15 cellular contexts compared by ENCODE assay signal in genomic region chr9:130698514-130698913, GRCh38. TPM values are rescaled to one million over a fixed set of nuclear protein-coding genes. Genes with fewer than 3 reads are reported as not detected.
DNase-seq lines count a peak whose midpoint lies in the region; ATAC-seq and TF ChIP-seq lines count a peak whose summit lies in the region.
"Had no signal": no experiment of that assay in that cellular context is flagged by ENCODE, and none has a peak within 500 bp of the region (broad histone marks: within the 10 kb centered on the region; RNA-seq: fewer than 3 reads in every experiment).

No MANE protein-coding gene starts in this region.

- no peak overlapping the region for H3K9ac ChIP-seq in IMR-90 (ENCODE audit: low read depth, low read length)

- TF ChIP-seq RAD21 in IMR-90 (IDR thresholded peaks at IDR 0.05; ENCODE audit: low read length) = no peak

- H4K20me1 ChIP-seq in IMR-90 (ENCODE audit: insufficient read depth, low read length) = peaks cover 40% of the 10 kb centered on the region

- H2AFZ ChIP-seq in IMR-90 (replicated peaks; ENCODE audit: low read length, poor library complexity) = no peak overlapping the region

- no peak for DNase-seq in CD4-positive, CD25-positive, alpha-beta regulatory T cell
- DNase-seq in IMR-90 (peak; percentile 37), amniotic epithelial cell (ENCODE audit: low read depth) (peak; percentile 57), right lobe of liver (peak; percentile 42 to 68 (median 65)), omental fat pad (ENCODE audit: low spot score) (no peak), midbrain (lab: John Stamatoyannopoulos, UW) (no peak)
- no peak for DNase-seq in stimulated activated CD4-positive, alpha-beta T cell treated with anti-CD3 and anti-CD28 coated beads, Interleukin-4, amount 100 ng/mL, for 24 hours
- DNase-seq: AML-193, DMS 273 treated with DMSO at 0.1 percent for 48 hours, foreskin keratinocyte, NCI-H1930, NCI-H524 had no signal

- peak overlapping the region in 2 of 3 donors; percentile 47 to 63 for H3K27ac Mint-ChIP-seq in CD4-positive, CD25-positive, alpha-beta regulatory T cell
- H3K27ac Mint-ChIP-seq: nephron had no signal

- no peak overlapping the region for H3K56ac ChIP-seq in IMR-90 (ENCODE audit: extremely low read depth, insufficient read depth, low read length)

- no peaks in the 10 kb centered on the region for H3K9me3 Mint-ChIP-seq in CD4-positive, CD25-positive, alpha-beta regulatory T cell
- H3K9me3 Mint-ChIP-seq: nephron had no signal

- peak overlapping the region; percentile 39 for H2BK5ac ChIP-seq in IMR-90 (ENCODE audit: low read depth, low read length, poor library complexity, severe bottlenecking)

- peak overlapping the region; percentile 66; the same call in 1 of the 2 replicates for H2AK5ac ChIP-seq in IMR-90 (ENCODE audit: low read depth, low read length)

- no peak for ATAC-seq in CD4-positive, CD25-positive, alpha-beta regulatory T cell (ENCODE audit: low read depth in 2 of 2)
- ATAC-seq in IMR-90 (ENCODE audit: low read depth) (peak; percentile 18; the same call in 1 of the 2 replicates), right lobe of liver (peak; percentile 54 to 76 (median 66)), omental fat pad (ENCODE audit: low FRiP score) (no peak), GM21529 (IDR thresholded peaks at IDR 0.05; ENCODE audit: unreplicated experiment) (no peak)
- ATAC-seq: foreskin keratinocyte had no signal

- no peak overlapping the region for H3K4me3 ChIP-seq in CD4-positive, CD25-positive, alpha-beta regulatory T cell (ENCODE audit: low read depth, low read length)
- no peak overlapping the region for H3K4me3 ChIP-seq in IMR-90 (ENCODE audit: insufficient read depth, low read depth, low read length)
- no peak overlapping the region for H3K4me3 ChIP-seq in right lobe of liver

- peaks cover 19% of the 10 kb centered on the region for H3K4me1 ChIP-seq in CD4-positive, CD25-positive, alpha-beta regulatory T cell (ENCODE audit: control insufficient read depth, insufficient read depth, low read length, poor library complexity, severe bottlenecking)
- H3K4me1 ChIP-seq in IMR-90 (ENCODE audit: control insufficient read depth, insufficient read depth, low read length) = peaks cover 17% of the 10 kb centered on the region
- H3K4me1 ChIP-seq in right lobe of liver = peaks cover 0 to 25% (median 8%) of the 10 kb centered on the region in 4 donors
- H3K4me1 ChIP-seq: foreskin keratinocyte had no signal

- H3K4ac ChIP-seq in IMR-90 (ENCODE audit: low read depth, low read length) = peak overlapping the region; percentile 72; the same call in 1 of the 2 replicates

- TF ChIP-seq CTCF in IMR-90 (conservative IDR thresholded peaks at IDR 0.05; ENCODE audit: low read depth, low read length) (no peak), right lobe of liver (IDR thresholded peaks at IDR 0.05) (no peak), omental fat pad (IDR thresholded peaks at IDR 0.05) (no peak)

- peak overlapping the region; percentile 44 for H2AK9ac ChIP-seq in IMR-90 (replicated peaks; ENCODE audit: low read depth, low read length, poor library complexity)

- peak overlapping the region; percentile 6; the same call in 1 of the 2 replicates for H3K23ac ChIP-seq in IMR-90 (ENCODE audit: low read depth, low read length)

- 0 out of 3 replicates have a peak overlapping the region, but pooled peaks have one; percentile 31 for H2BK15ac ChIP-seq in IMR-90 (ENCODE audit: low read depth, low read length)

- in situ Hi-C loops in IMR-90 (cut with MboI; ENCODE audit: low sequenced_read_pairs) = no loop called here

- H3K36me3 Mint-ChIP-seq in CD4-positive, CD25-positive, alpha-beta regulatory T cell = peaks cover 46% of the 10 kb centered on the region

- peaks cover 38 to 76% of the 10 kb centered on the region in 2 experiments for H3K79me1 ChIP-seq in IMR-90 (ENCODE audit: low read depth in 1 of 2, low read length in 2 of 2)

- peaks cover 61% of the 10 kb centered on the region for H3K36me3 ChIP-seq in CD4-positive, CD25-positive, alpha-beta regulatory T cell (ENCODE audit: control insufficient read depth, insufficient read depth, low read length)
- H3K36me3 ChIP-seq in IMR-90 (ENCODE audit: control insufficient read depth, insufficient read depth, low read length) (peaks cover 39% of the 10 kb centered on the region), right lobe of liver (peaks cover 0 to 44% (median 14%) of the 10 kb centered on the region in 4 donors)

- H3K27me3 ChIP-seq in CD4-positive, CD25-positive, alpha-beta regulatory T cell (ENCODE audit: control insufficient read depth, insufficient read depth, low read length) = no peaks in the 10 kb centered on the region
- no peaks in the 10 kb centered on the region for H3K27me3 ChIP-seq in IMR-90 (ENCODE audit: control insufficient read depth, insufficient read depth, low read length)
- H3K27me3 ChIP-seq in right lobe of liver = no peaks in the 10 kb centered on the region
- H3K27me3 ChIP-seq: foreskin keratinocyte had no signal

- H3K27ac ChIP-seq in CD4-positive, CD25-positive, alpha-beta regulatory T cell (ENCODE audit: insufficient read depth, low read length, poor library complexity, severe bottlenecking) = no peak overlapping the region
- H3K27ac ChIP-seq in IMR-90 (ENCODE audit: insufficient read depth, low read length) (peak overlapping the region; percentile 47; the same call in 1 of the 2 replicates), right lobe of liver (no peak overlapping the region)
- H3K27ac ChIP-seq: foreskin keratinocyte had no signal

- H3K4me3 Mint-ChIP-seq in CD4-positive, CD25-positive, alpha-beta regulatory T cell = no peak overlapping the region
- H3K4me3 Mint-ChIP-seq: nephron had no signal

- dilution Hi-C loops in IMR-90 (cut with HindIII; ENCODE audit: low sequenced_read_pairs, unreplicated experiment) = no loop called here

- H3K9me3 ChIP-seq in CD4-positive, CD25-positive, alpha-beta regulatory T cell (ENCODE audit: control insufficient read depth in 2 of 2, low read length in 2 of 2) = no peaks in the 10 kb centered on the region
- H3K9me3 ChIP-seq in IMR-90 (ENCODE audit: control insufficient read depth, insufficient read depth, low read length) = no peaks in the 10 kb centered on the region
- H3K9me3 ChIP-seq in right lobe of liver = no peaks in the 10 kb centered on the region

- intact Hi-C loops in IMR-90 (cut with micrococcal nuclease) = no loop called here
- intact Hi-C loops in right lobe of liver (cut with DNase I) = loop anchor here in 1 of 2 donors (5.0 kb wide), 1 partner anchor 249 kb away; no protein-coding TSS in a partner anchor

- H2BK20ac ChIP-seq in IMR-90 (ENCODE audit: low read depth, low read length) = 0 out of 2 replicates have a peak overlapping the region, but pooled peaks have one; percentile 41

- CTCF ChIA-PET in IMR-90 (lab: Yijun Ruan, JAX) = no interaction called here

- H4K8ac ChIP-seq in IMR-90 (ENCODE audit: low read depth in 2 of 2, low read length in 2 of 2) = no peak overlapping the region

- H3K4me1 Mint-ChIP-seq in CD4-positive, CD25-positive, alpha-beta regulatory T cell = peaks cover 9 to 49% (median 35%) of the 10 kb centered on the region in 4 donors

- WGBS in IMR-90 (ENCODE audit: extremely low coverage in 2 of 2, insufficient read length in 1 of 2), 2 experiments = 60% methylated on average over 1 of the region's 3 CpGs; no CpG with 5 or more reads in 1 of the 2 experiments
- WGBS in right lobe of liver (ENCODE audit: insufficient coverage, low coverage, low lambda C conversion rate, missing lambda C conversion rate) = 14% methylated on average over 3 of the region's 3 CpGs

- H4K5ac ChIP-seq in IMR-90 (ENCODE audit: low read depth, low read length) = no peak overlapping the region

- no peak for TF ChIP-seq POLR2A in IMR-90 (IDR thresholded peaks at IDR 0.05; ENCODE audit: low read depth, low read length)
- TF ChIP-seq POLR2A in right lobe of liver (IDR thresholded peaks at IDR 0.05) = no peak

- POLR2A ChIA-PET in IMR-90 (lab: Charles Lee; ENCODE audit: unreplicated experiment) = interaction anchor here (0.7 kb wide), 1 partner anchor 426 kb away, joined by 3 read pairs; no protein-coding TSS in a partner anchor

- BruUV-seq in IMR-90 (replicated peaks; lab: Mats Ljungman, UMichigan) = no TSS peak

- H3K4me2 ChIP-seq in IMR-90 (ENCODE audit: low read depth, low read length) = peak overlapping the region; percentile 46

- peak overlapping the region; percentile 53; the same call in 1 of the 2 replicates for H4K91ac ChIP-seq in IMR-90 (ENCODE audit: insufficient read depth, low read depth, low read length)

- H2BK120ac ChIP-seq in IMR-90 (ENCODE audit: low read depth, low read length) = peak overlapping the region; percentile 72; the same call in 1 of the 2 replicates

- H3K18ac ChIP-seq in IMR-90 (ENCODE audit: low read depth, low read length) = no peak overlapping the region

- H3K14ac ChIP-seq in IMR-90 (replicated peaks; ENCODE audit: low read depth, low read length) = 0 out of 2 replicates have a peak overlapping the region, but pooled peaks have one; percentile 42

- H3K9me1 ChIP-seq in IMR-90 (ENCODE audit: insufficient read depth, low read length) = peaks cover 29% of the 10 kb centered on the region

- no peaks in the 10 kb centered on the region for H3K27me3 Mint-ChIP-seq in CD4-positive, CD25-positive, alpha-beta regulatory T cell

RNA-seq across cellular contexts. Expression of gene EXOSC2, which starts 4.9 kb away (rescaled TPM):
- total RNA-seq in CD4-positive, CD25-positive, alpha-beta regulatory T cell = 47.1 TPM
- polyA plus RNA-seq in CD4-positive, CD25-positive, alpha-beta regulatory T cell = 10 to 100 TPM; 24.1 to 30.0 (median 28.5) TPM
- total RNA-seq in IMR-90 (2012; rRNA removed) = 47.5 and 48.6 TPM in 2 replicates
- 24.7 and 27.0 TPM in 2 replicates for polyA plus RNA-seq in IMR-90 (2012; rRNA removed)
- 8.7 and 18.7 TPM in 2 replicates for polyA plus RNA-seq in IMR-90 (2012; cell fraction: cytosol; rRNA removed)
- polyA plus RNA-seq in IMR-90 (2012; cell fraction: nucleus; rRNA removed; ENCODE audit: low replicate concordance) = 19.3 and 46.1 TPM in 2 replicates
- total RNA-seq in right lobe of liver = 10 to 100 TPM in 5 of 6 experiments, 1 to 10 TPM in 1; 9.3 to 15.9 (median 13.3) TPM
- total RNA-seq in omental fat pad = 10 to 100 TPM; 16.9 to 46.6 (median 22.6) TPM

RNA-seq across cellular contexts. Expression of gene PRDM12, which starts 34.1 kb away (rescaled TPM):
- not detected for total RNA-seq in CD4-positive, CD25-positive, alpha-beta regulatory T cell
- polyA plus RNA-seq in CD4-positive, CD25-positive, alpha-beta regulatory T cell = under 1 TPM in 1 of 4 donors, not detected in 3; 0.10 TPM
- not detected in 2 replicates for total RNA-seq in IMR-90 (2012; rRNA removed)
- polyA plus RNA-seq in IMR-90 (2012; rRNA removed) = not detected in 2 replicates
- 0.01 and 0.04 TPM in 2 replicates for polyA plus RNA-seq in IMR-90 (2012; cell fraction: cytosol; rRNA removed)
- 0.02 TPM in 2 replicates for polyA plus RNA-seq in IMR-90 (2012; cell fraction: nucleus; rRNA removed; ENCODE audit: low replicate concordance)
- under 1 TPM in 1 of 6 experiments, not detected in 5; 0.15 TPM for total RNA-seq in right lobe of liver
- total RNA-seq in omental fat pad = not detected
- total RNA-seq: foreskin keratinocyte, H4 had no signal
- polyA plus RNA-seq: foreskin keratinocyte had no signal

Comparison
In these comparisons a context has a peak if more than half of its experiments do, and no peak if none do; other contexts are left out.
1. ATAC-seq: peak in IMR-90 (single experiment) and right lobe of liver (4 of 4); none in CD4-positive, CD25-positive, alpha-beta regulatory T cell (0 of 2), omental fat pad (single experiment) and GM21529 (single experiment).
2. DNase-seq: peak in IMR-90 (single experiment), amniotic epithelial cell (single experiment) and right lobe of liver (3 of 3); none in CD4-positive, CD25-positive, alpha-beta regulatory T cell (0 of 3), omental fat pad (single experiment), midbrain (single experiment) and stimulated activated CD4-positive, alpha-beta T cell treated with anti-CD3 and anti-CD28 coated beads, Interleukin-4, amount 100 ng/mL, for 24 hours (single experiment).